In the genomic region with DNA sequence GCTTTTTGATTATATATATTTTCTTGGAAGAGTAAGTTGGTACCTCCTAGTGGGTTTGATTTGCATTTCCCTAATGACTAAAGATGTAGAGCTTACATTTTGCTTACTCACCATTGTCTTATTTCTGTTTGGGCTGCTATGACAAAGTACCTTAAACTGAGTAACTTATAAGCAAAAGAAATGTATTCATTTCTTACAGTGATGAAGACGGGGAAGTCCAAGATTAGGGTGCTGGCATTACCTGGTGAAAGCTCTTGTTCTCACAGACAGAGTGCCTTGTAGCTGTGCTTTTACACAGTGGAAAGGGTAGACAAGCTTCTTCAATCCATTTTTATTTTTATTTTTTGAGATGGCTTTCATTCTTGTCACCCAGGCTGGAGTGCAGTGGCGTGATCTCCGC, we compare ENCODE assay signal across 2 cellular contexts.
TF ChIP-seq lines count a peak whose summit lies in the region.

No MANE protein-coding gene starts in this region.

TF ChIP-seq in GM23338, 12 proteins besides CTCF, POLR2A, EP300 and RAD21:
- TF ChIP-seq CREB1 (CRISPR knock-in tag; IDR thresholded peaks at IDR 0.05; ENCODE audit: low read depth) = no peak
- no peak for TF ChIP-seq STAT1 (IDR thresholded peaks at IDR 0.05; ENCODE audit: unreplicated experiment)
- TF ChIP-seq EZH2 (IDR thresholded peaks at IDR 0.05; ENCODE audit: low read depth, unreplicated experiment) = no peak

TF ChIP-seq in GM12878, 131 proteins besides CTCF, POLR2A, EP300 and RAD21:
- TF ChIP-seq, protein P1, sequence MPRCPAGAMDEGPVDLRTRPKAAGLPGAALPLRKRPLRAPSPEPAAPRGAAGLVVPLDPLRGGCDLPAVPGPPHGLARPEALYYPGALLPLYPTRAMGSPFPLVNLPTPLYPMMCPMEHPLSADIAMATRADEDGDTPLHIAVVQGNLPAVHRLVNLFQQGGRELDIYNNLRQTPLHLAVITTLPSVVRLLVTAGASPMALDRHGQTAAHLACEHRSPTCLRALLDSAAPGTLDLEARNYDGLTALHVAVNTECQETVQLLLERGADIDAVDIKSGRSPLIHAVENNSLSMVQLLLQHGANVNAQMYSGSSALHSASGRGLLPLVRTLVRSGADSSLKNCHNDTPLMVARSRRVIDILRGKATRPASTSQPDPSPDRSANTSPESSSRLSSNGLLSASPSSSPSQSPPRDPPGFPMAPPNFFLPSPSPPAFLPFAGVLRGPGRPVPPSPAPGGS (IDR thresholded peaks at IDR 0.05; ENCODE audit: borderline replicate concordance, insufficient read depth, low read depth, low read length, poor library complexity, severe bottlenecking) = no peak
- TF ChIP-seq CHD2 (IDR thresholded peaks at IDR 0.05; ENCODE audit: borderline replicate concordance, low read depth, low read length) (no peak), CBX5 (IDR thresholded peaks at IDR 0.05; ENCODE audit: low read depth) (no peak), FOS (IDR thresholded peaks at IDR 0.05; ENCODE audit: borderline replicate concordance, extremely low read depth, insufficient read length) (no peak), STAT1 (conservative IDR thresholded peaks at IDR 0.05) (no peak), HCFC1 (IDR thresholded peaks at IDR 0.05; ENCODE audit: low read length) (no peak), CHD4 (IDR thresholded peaks at IDR 0.05) (no peak), BHLHE40 (IDR thresholded peaks at IDR 0.05; ENCODE audit: borderline replicate concordance in 1 of 2, low read depth in 2 of 2, low read length in 1 of 2) (no peak)
- TF ChIP-seq, protein P2, sequence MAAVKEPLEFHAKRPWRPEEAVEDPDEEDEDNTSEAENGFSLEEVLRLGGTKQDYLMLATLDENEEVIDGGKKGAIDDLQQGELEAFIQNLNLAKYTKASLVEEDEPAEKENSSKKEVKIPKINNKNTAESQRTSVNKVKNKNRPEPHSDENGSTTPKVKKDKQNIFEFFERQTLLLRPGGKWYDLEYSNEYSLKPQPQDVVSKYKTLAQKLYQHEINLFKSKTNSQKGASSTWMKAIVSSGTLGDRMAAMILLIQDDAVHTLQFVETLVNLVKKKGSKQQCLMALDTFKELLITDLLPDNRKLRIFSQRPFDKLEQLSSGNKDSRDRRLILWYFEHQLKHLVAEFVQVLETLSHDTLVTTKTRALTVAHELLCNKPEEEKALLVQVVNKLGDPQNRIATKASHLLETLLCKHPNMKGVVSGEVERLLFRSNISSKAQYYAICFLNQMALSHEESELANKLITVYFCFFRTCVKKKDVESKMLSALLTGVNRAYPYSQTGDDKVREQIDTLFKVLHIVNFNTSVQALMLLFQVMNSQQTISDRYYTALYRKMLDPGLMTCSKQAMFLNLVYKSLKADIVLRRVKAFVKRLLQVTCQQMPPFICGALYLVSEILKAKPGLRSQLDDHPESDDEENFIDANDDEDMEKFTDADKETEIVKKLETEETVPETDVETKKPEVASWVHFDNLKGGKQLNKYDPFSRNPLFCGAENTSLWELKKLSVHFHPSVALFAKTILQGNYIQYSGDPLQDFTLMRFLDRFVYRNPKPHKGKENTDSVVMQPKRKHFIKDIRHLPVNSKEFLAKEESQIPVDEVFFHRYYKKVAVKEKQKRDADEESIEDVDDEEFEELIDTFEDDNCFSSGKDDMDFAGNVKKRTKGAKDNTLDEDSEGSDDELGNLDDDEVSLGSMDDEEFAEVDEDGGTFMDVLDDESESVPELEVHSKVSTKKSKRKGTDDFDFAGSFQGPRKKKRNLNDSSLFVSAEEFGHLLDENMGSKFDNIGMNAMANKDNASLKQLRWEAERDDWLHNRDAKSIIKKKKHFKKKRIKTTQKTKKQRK (IDR thresholded peaks at IDR 0.05; ENCODE audit: low read depth, low read length) = no peak
